In the genomic region with DNA sequence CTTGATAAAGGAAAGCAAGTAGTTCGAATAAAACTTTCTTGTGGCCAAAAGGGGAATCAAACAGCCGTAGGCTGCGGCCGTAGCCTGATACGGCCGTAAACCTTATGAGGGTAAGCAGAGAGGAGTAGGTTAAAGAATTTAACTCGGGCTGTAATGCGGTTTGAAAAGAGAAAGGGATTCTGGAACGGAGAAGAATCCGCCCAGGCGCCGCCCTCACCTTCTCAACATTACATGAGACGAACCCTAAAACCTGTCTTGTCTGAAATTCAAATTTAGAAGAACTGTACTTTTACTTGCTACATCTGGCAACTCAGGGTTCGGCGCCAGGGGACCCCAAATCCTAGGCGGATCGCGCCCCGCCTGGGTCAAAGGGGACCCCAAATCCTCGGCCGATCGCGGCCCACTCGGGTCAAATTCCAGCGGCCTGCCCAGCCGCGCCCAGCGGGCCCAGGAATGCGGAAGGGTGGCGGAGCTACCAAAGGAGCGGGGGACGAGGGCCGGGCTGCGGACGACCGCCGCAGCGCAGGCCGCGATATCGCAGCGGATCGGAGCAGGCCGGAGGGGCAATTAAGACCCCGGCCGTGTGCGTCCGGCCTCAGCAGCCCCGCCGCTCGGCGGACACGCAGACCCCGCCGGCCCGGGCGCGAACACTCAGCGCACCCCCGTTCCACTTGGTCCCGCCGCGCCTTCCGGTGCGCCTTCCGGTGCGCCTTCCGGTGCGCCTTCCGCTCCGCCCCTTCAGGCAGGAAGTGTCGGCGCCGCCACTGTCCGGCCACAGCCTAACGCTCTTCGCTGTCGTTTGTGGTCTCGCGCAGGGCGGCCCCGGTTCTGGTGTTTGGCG, we compare ENCODE assay signal across 8 cellular contexts. TPM values are rescaled to one million over a fixed set of nuclear protein-coding genes. Genes with fewer than 3 reads are reported as not detected.
DNase-seq lines count a peak whose midpoint lies in the region; ATAC-seq, FAIRE-seq and TF ChIP-seq lines count a peak whose summit lies in the region.

A gene (plus strand): TSS at position 741 of the 841 bp plus-strand sequence. CDS start 10,766 bp downstream, outside the sequence.

- H3K27me3 Mint-ChIP-seq in T-cell, result no peaks in the 10 kb centered on the region

- POLR2A ChIA-PET in T-cell (lab: Charles Lee), result interaction anchor here (0.9 to 1.1 kb wide), 4 partner anchors 9 to 188 kb away, joined by 3 to 7 read pairs (median 4); a partner anchor contains a TSS

- CTCF ChIA-PET in T-cell (lab: Charles Lee), result interaction anchor here (1.1 to 1.5 kb wide), 4 partner anchors 10 to 404 kb away, joined by 3 to 7 read pairs (median 4); no protein-coding TSS in a partner anchor

- peaks cover 22% of the 10 kb centered on the region for H3K36me3 Mint-ChIP-seq in T-cell

- peak within 1 kb of the TSS; percentile 91 for H3K4me3 ChIP-seq in GM08714 (ENCODE audit: low read length)
- peak within 1 kb of the TSS; percentile 82 for H3K4me3 ChIP-seq in H7 (ENCODE audit: insufficient read depth, low read depth, low read length)
- H3K4me3 ChIP-seq in prostate gland, result peak within 1 kb of the TSS; percentile 89 to 90

- H3K27ac Mint-ChIP-seq in T-cell, result peak within 1 kb of the TSS; percentile 100

- TF ChIP-seq CTCF in prostate gland (IDR thresholded peaks at IDR 0.05), result peak in 1 of 4 experiments; percentile 33

- H3K4me3 Mint-ChIP-seq in T-cell, result peak within 1 kb of the TSS; percentile 97 to 100 (median 99)

- peaks cover 82 to 89% (median 86%) of the 10 kb centered on the region in 3 donors for H3K4me1 Mint-ChIP-seq in T-cell

- intact Hi-C loops in left cardiac atrium (cut with DNase I), result no loop called here
- intact Hi-C loops in prostate gland (cut with DNase I), result loop anchor here (5.0 kb wide), 1 partner anchor 331 kb away; no protein-coding TSS in a partner anchor

- 0% methylated on average over 72 to 83 of the region's 83 CpGs for whole genome bisulfite sequencing in adipose tissue, 3 donors
- WGBS in prostate gland, result under 1% methylated on average over 74 of the region's 83 CpGs

- H3K9me3 Mint-ChIP-seq in T-cell, result no peaks in the 10 kb centered on the region

- H3K27ac ChIP-seq in adipose tissue (ENCODE audit: low read depth, low read length) (peak within 1 kb of the TSS; percentile 94), prostate gland (peak within 1 kb of the TSS; percentile 95 to 98)

- H3K27me3 ChIP-seq in H7 (ENCODE audit: control insufficient read depth, insufficient read depth, low read length) (no peaks in the 10 kb centered on the region), prostate gland (replicated peaks; ENCODE audit: insufficient read depth) (no peaks in the 10 kb centered on the region)

- H3K36me3 ChIP-seq in H7 (replicated peaks; ENCODE audit: control insufficient read depth, insufficient read depth, low read length) (peaks cover 4% of the 10 kb centered on the region), prostate gland (no peaks in the 10 kb centered on the region)

- H3K4me1 ChIP-seq in prostate gland (replicated peaks), result peaks cover 7% of the 10 kb centered on the region

- ATAC-seq in T-cell (replicated peaks in 1 of 4) (peak; percentile 78 to 83 (median 80)), left cardiac atrium (peak; percentile 93 to 94)

- FAIRE-seq in urothelium cell line (lab: Jason Lieb, UNC), result peak; percentile 99

- peak; percentile 56 for TF ChIP-seq POLR2A in prostate gland (IDR thresholded peaks at IDR 0.05)

- no peaks in the 10 kb centered on the region for H3K9me3 ChIP-seq in prostate gland

- DNase-seq in H7 (peak; percentile 86), M059J (ENCODE audit: low read depth) (peak; percentile 84), T-cell (peak; percentile 64 to 86 (median 75)), left cardiac atrium (peak; percentile 88), prostate gland (ENCODE audit: low spot score) (peak; percentile 70), urothelium cell line (ENCODE audit: low spot score) (peak; percentile 96)

RNA-seq across cellular contexts. Expression of the gene that starts here (rescaled TPM):
- total RNA-seq in H7 (2014; rRNA removed; shearing (Covaris generic)), result 201 and 216 TPM in 2 replicates
- total RNA-seq in M059J (2014; rRNA removed; shearing (Covaris generic)), result 528 and 607 TPM in 2 replicates
- total RNA-seq in T-cell (100 to 1,000 TPM; 159 to 241 (median 206) TPM), left cardiac atrium (100 to 1,000 TPM; 161 to 230 TPM), prostate gland (100 to 1,000 TPM; 254 to 310 TPM)
- polyA plus RNA-seq in adipose tissue, result 100 to 1,000 TPM; 153 to 539 (median 354) TPM

Comparison
In these comparisons a context has a peak if more than half of its experiments do, and no peak if none do; other contexts are left out.
1. Peak in every context shown above with its lines: DNase-seq, ATAC-seq, H3K4me3 ChIP-seq and H3K27ac ChIP-seq.